10 cellular contexts compared by ENCODE assay signal in genomic region chr4:92303621-92304027, GRCh38. TPM values are rescaled to one million over a fixed set of nuclear protein-coding genes. Genes with fewer than 3 reads are reported as not detected.
DNase-seq lines count a peak whose midpoint lies in the region; ATAC-seq and TF ChIP-seq lines count a peak whose summit lies in the region.
"Had no signal": no experiment of that assay in that cellular context is flagged by ENCODE, and none has a peak within 500 bp of the region (broad histone marks: within the 10 kb centered on the region; RNA-seq: fewer than 3 reads in every experiment).

TSS of gene GRID2 (plus strand) at chr4:92303966.

- H3K36me3 Mint-ChIP-seq in T-cell (no peaks in the 10 kb centered on the region), T-helper 17 cell (ENCODE audit: low read depth) (peaks cover 2% of the 10 kb centered on the region)

- H3K27me3 Mint-ChIP-seq in T-cell (peaks cover 28 to 29% of the 10 kb centered on the region in 2 donors), T-helper 17 cell (peaks cover 32% of the 10 kb centered on the region)

- no peaks in the 10 kb centered on the region for H3K9me3 ChIP-seq in T-helper 17 cell (ENCODE audit: control insufficient read depth, low read length, poor library complexity, severe bottlenecking)
- H3K9me3 ChIP-seq: spleen had no signal

- H3K4me3 Mint-ChIP-seq in T-cell: no peak within 1 kb of the TSS
- H3K4me3 Mint-ChIP-seq in T-helper 17 cell: no peak within 1 kb of the TSS
- H3K4me3 Mint-ChIP-seq: T-helper 1 cell treated with Interleukin-12 subunit alpha and Interleukin-12 subunit beta and Interleukin-4 antibody, amounts not matched to agents 30 μg/mL and 1 μg/mL, for 36 hours had no signal

- CTCF ChIA-PET in T-cell (lab: Charles Lee): no interaction called here

- POLR2A ChIA-PET in T-cell (lab: Charles Lee): no interaction called here

- H3K4me3 ChIP-seq in dorsolateral prefrontal cortex: peak within 1 kb of the TSS; percentile 53 to 90 (median 70)

- H3K27ac Mint-ChIP-seq in T-cell (no peak within 1 kb of the TSS), T-helper 17 cell (no peak within 1 kb of the TSS)
- H3K27ac Mint-ChIP-seq: T-helper 1 cell treated with Interleukin-12 subunit alpha and Interleukin-12 subunit beta and Interleukin-4 antibody, amounts not matched to agents 30 μg/mL and 1 μg/mL, for 36 hours had no signal

- ATAC-seq in T-cell (replicated peaks in 1 of 4): no peak
- no peak for ATAC-seq in GM19452 (IDR thresholded peaks at IDR 0.05; ENCODE audit: unreplicated experiment)
- ATAC-seq in T-helper 17 cell: no peak
- ATAC-seq in HG02885 (IDR thresholded peaks at IDR 0.05; ENCODE audit: poor library complexity, unreplicated experiment): no peak

- peaks cover 0 to 6% (median 2%) of the 10 kb centered on the region in 3 donors for H3K9me3 Mint-ChIP-seq in T-cell
- H3K9me3 Mint-ChIP-seq: T-helper 1 cell treated with Interleukin-12 subunit alpha and Interleukin-12 subunit beta and Interleukin-4 antibody, amounts not matched to agents 30 μg/mL and 1 μg/mL, for 36 hours had no signal

- TF ChIP-seq CTCF in dorsolateral prefrontal cortex (IDR thresholded peaks at IDR 0.05 in 54 of 56, conservative IDR thresholded peaks at IDR 0.05 in 2 of 56; ENCODE audit: low read depth in 1 of 56, partially characterized antibody in 56 of 56): peak in 47 of 56 donors; percentile 20 to 69 (median 45)

- intact Hi-C loops in dorsolateral prefrontal cortex (cut with DNase I): loop anchor here (2.0 to 10.0 kb wide), 3 partner anchors 81 to 251 kb away; no protein-coding TSS in a partner anchor

- peak within 1 kb of the TSS in 57 of 59 donors; percentile 51 to 95 (median 84) for H3K27ac ChIP-seq in dorsolateral prefrontal cortex
- H3K27ac ChIP-seq: spleen had no signal

- H3K27me3 ChIP-seq in dorsolateral prefrontal cortex: peaks cover 0 to 13% (median 0%) of the 10 kb centered on the region in 45 donors

- H3K4me1 Mint-ChIP-seq in T-cell (peaks cover 0 to 2% (median 0%) of the 10 kb centered on the region in 3 donors), T-helper 17 cell (peaks cover 2% of the 10 kb centered on the region)

- DNase-seq in AG20443 (ENCODE audit: low spot score) (peak; percentile 29), NCI-H1092 treated with DMSO at 0.1 percent for 48 hours (lab: John Stamatoyannopoulos, UW) (peak; percentile 32), dorsolateral prefrontal cortex (peak; percentile 48 to 86 (median 58)), middle frontal gyrus (ENCODE audit: extremely low spot score, low spot score) (peak; percentile 27), T-cell (no peak), T-helper 17 cell (no peak)
- DNase-seq: spleen had no signal

RNA-seq across cellular contexts. Expression of gene GRID2, which starts in this region (rescaled TPM):
- total RNA-seq in dorsolateral prefrontal cortex (10 to 100 TPM in 93 of 120 experiments, 1 to 10 TPM in 27; 4.0 to 21.4 (median 12.2) TPM), T-cell (under 1 TPM in 2 of 5 donors, not detected in 3; 0.13 to 0.18 TPM), T-helper 17 cell (not detected)

Comparison
In these comparisons a context has a peak if more than half of its experiments do, and no peak if none do; other contexts are left out.
1. RNA of gene GRID2 (total RNA-seq): 4.0 to 21.4 TPM in dorsolateral prefrontal cortex; 0.13 to 0.18 TPM in T-cell and not detected in T-helper 17 cell; every median in the first group is over 4 times any median in the second.
2. DNase-seq: peak in AG20443 (single experiment), NCI-H1092 treated with DMSO at 0.1 percent for 48 hours (single experiment), dorsolateral prefrontal cortex (10 of 10) and middle frontal gyrus (single experiment); none in T-cell (0 of 34) and T-helper 17 cell (0 of 3).